Comparison of ENCODE assay signal across 12 cellular contexts in genomic region chr21:35503646-35504045, GRCh38.
DNase-seq lines count a peak whose midpoint lies in the region; ATAC-seq, FAIRE-seq and TF ChIP-seq lines count a peak whose summit lies in the region.
"Had no signal": no experiment of that assay in that cellular context is flagged by ENCODE, and none has a peak within 500 bp of the region (broad histone marks: within the 10 kb centered on the region; RNA-seq: fewer than 3 reads in every experiment).

No MANE protein-coding gene starts in this region.

- H3K27ac ChIP-seq in MM.1S (ENCODE audit: low read length) (no peak overlapping the region), PC-3 (ENCODE audit: low read length) (no peak overlapping the region)

- peak; percentile 77 for FAIRE-seq in bronchial epithelial cell (lab: Jason Lieb, UNC)

- H3K4me1 Mint-ChIP-seq in natural killer cell, result peaks cover 15 to 18% of the 10 kb centered on the region in 2 donors

- no peaks in the 10 kb centered on the region for H3K9me2 ChIP-seq in MM.1S (replicated peaks; ENCODE audit: insufficient read depth, low read length)
- H3K9me2 ChIP-seq in PC-3 (replicated peaks; ENCODE audit: low read length), result no peaks in the 10 kb centered on the region

- peak; percentile 59 for DNase-seq in EH (ENCODE audit: low read depth)
- DNase-seq in MM.1S, result peak; percentile 53
- no peak for DNase-seq in bronchial epithelial cell (ENCODE audit: low read depth)
- DNase-seq in natural killer cell, result no peak
- no peak for DNase-seq in HPDE6-E6E7 (ENCODE audit: extremely low spot score)
- DNase-seq in PC-3, result no peak
- DNase-seq in GM13976 (ENCODE audit: low spot score), result no peak
- no peak for DNase-seq in NCI-H1417 treated with DMSO at 0.1 percent for 48 hours (lab: John Stamatoyannopoulos, UW)
- DNase-seq: NCI-H1694 treated with DMSO at 0.1 percent for 48 hours, SIG-M5 had no signal

- H3K27me3 ChIP-seq in MM.1S (replicated peaks; ENCODE audit: insufficient read depth, low read length) (no peaks in the 10 kb centered on the region), bronchial epithelial cell (ENCODE audit: control insufficient read depth, insufficient read depth, low read length) (no peaks in the 10 kb centered on the region), PC-3 (ENCODE audit: low read length) (no peaks in the 10 kb centered on the region)

- no peaks in the 10 kb centered on the region for H3K9me3 Mint-ChIP-seq in natural killer cell
- H3K9me3 Mint-ChIP-seq: type B pancreatic cell had no signal

- CTCF ChIA-PET in PC-3 (lab: Charles Lee), result interaction anchor here (0.7 kb wide), 1 partner anchor 760 kb away, joined by 4 read pairs; no protein-coding TSS in a partner anchor

- H3K9ac ChIP-seq in MM.1S (ENCODE audit: low read length) (no peak overlapping the region), PC-3 (ENCODE audit: low read length) (no peak overlapping the region)

- ATAC-seq in natural killer cell, result no peak
- ATAC-seq in PC-3, result no peak

- H3K27me3 Mint-ChIP-seq in natural killer cell (ENCODE audit: low read depth in 2 of 2), result peaks cover 11 to 43% of the 10 kb centered on the region in 2 donors

- in situ Hi-C loops in GM13976 (cut with MboI; ENCODE audit: low sequenced_read_pairs, unreplicated experiment), result no loop called here

- no peaks in the 10 kb centered on the region for H3K36me3 Mint-ChIP-seq in natural killer cell
- H3K36me3 Mint-ChIP-seq: memory B cell, type B pancreatic cell had no signal

- H3K9me3 ChIP-seq in MM.1S (replicated peaks; ENCODE audit: insufficient read depth, low read length) (no peaks in the 10 kb centered on the region), PC-3 (ENCODE audit: low read length) (no peaks in the 10 kb centered on the region)

- H4K20me1 ChIP-seq in MM.1S (ENCODE audit: insufficient read depth, low read length), result no peaks in the 10 kb centered on the region
- H4K20me1 ChIP-seq in PC-3 (ENCODE audit: low read length), result no peaks in the 10 kb centered on the region

- H3F3A ChIP-seq in MM.1S (ENCODE audit: insufficient read depth, low read length) (no peaks in the 10 kb centered on the region), PC-3 (ENCODE audit: low read length, unreplicated experiment) (no peaks in the 10 kb centered on the region)

- no TSS peak for BruUV-seq in PC-3 (replicated peaks; lab: Mats Ljungman, UMichigan)

- H3K79me2 ChIP-seq in MM.1S (ENCODE audit: low read length), result no peaks in the 10 kb centered on the region
- H3K79me2 ChIP-seq in PC-3 (ENCODE audit: low read length), result no peaks in the 10 kb centered on the region

- H3K4me1 ChIP-seq in MM.1S (ENCODE audit: low read length), result no peaks in the 10 kb centered on the region
- H3K4me1 ChIP-seq in PC-3 (ENCODE audit: insufficient read depth, low read length), result peaks cover 6% of the 10 kb centered on the region

- H3K4me2 ChIP-seq in MM.1S (ENCODE audit: low read depth, low read length), result no peak overlapping the region
- no peak overlapping the region for H3K4me2 ChIP-seq in PC-3 (ENCODE audit: low read length)

- intact Hi-C loops in natural killer cell (cut with micrococcal nuclease) (no loop called here), PC-3 (cut with micrococcal nuclease) (no loop called here)

- POLR2A ChIA-PET in PC-3 (lab: Charles Lee; ENCODE audit: unreplicated experiment), result no interaction called here

- no peak overlapping the region for H2AFZ ChIP-seq in MM.1S (ENCODE audit: low read length)
- no peak overlapping the region for H2AFZ ChIP-seq in PC-3 (ENCODE audit: low read length)

- no peak overlapping the region for H3K4me3 ChIP-seq in MM.1S (ENCODE audit: low read length)
- H3K4me3 ChIP-seq in bronchial epithelial cell (ENCODE audit: low read depth, low read length), result no peak overlapping the region
- H3K4me3 ChIP-seq in PC-3 (ENCODE audit: low read length), result no peak overlapping the region

- TF ChIP-seq CTCF in MM.1S (IDR thresholded peaks at IDR 0.05; ENCODE audit: low read length), result no peak
- TF ChIP-seq CTCF in bronchial epithelial cell (IDR thresholded peaks at IDR 0.05; ENCODE audit: insufficient read depth, low read length, severe bottlenecking), result no peak
- no peak for TF ChIP-seq CTCF in natural killer cell (IDR thresholded peaks at IDR 0.05)
- no peak for TF ChIP-seq CTCF in PC-3 (conservative IDR thresholded peaks at IDR 0.05; ENCODE audit: low read depth, low read length)
- no peak for TF ChIP-seq CTCF in GM13976 (IDR thresholded peaks at IDR 0.05; ENCODE audit: borderline replicate concordance, control extremely low read depth, extremely low read depth, insufficient read depth, missing control alignments)

- no peak overlapping the region for H3K27ac Mint-ChIP-seq in natural killer cell
- H3K27ac Mint-ChIP-seq: memory B cell, type B pancreatic cell had no signal

- H3K4me3 Mint-ChIP-seq in natural killer cell, result peak overlapping the region; percentile 10
- H3K4me3 Mint-ChIP-seq: memory B cell, type B pancreatic cell had no signal

- H3K36me3 ChIP-seq in MM.1S (replicated peaks; ENCODE audit: insufficient read depth, low read length) (no peaks in the 10 kb centered on the region), bronchial epithelial cell (ENCODE audit: control insufficient read depth, insufficient read depth, low read length) (no peaks in the 10 kb centered on the region), PC-3 (ENCODE audit: low read depth, low read length) (no peaks in the 10 kb centered on the region)

Comparison
In these comparisons a context has a peak if more than half of its experiments do, and no peak if none do; other contexts are left out.
1. DNase-seq: peak in EH (single experiment) and MM.1S (single experiment); none in bronchial epithelial cell (single experiment), natural killer cell (single experiment), HPDE6-E6E7 (single experiment), PC-3 (single experiment), GM13976 (single experiment) and NCI-H1417 treated with DMSO at 0.1 percent for 48 hours (single experiment).